ENCODE assay signal across 15 cellular contexts in the genomic region with DNA sequence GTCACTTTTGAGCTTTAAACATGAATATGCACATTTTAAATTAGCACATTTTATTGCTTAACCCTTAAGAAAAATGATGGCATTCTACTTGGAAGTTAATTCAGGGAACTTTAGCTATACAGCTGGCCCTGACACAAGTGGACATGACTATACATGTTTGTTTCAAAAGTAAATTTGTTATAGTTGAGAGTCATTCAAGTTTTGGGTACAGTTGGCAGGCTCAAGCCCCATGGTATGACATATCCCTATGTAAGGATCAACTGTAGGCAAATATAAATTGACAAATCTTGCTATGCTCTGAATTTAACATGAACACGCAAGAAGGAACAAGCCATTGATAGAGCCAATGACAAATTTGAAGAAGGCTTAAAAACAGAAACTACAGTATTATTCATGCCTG.
"Had no signal": no experiment of that assay in that cellular context is flagged by ENCODE, and none has a peak within 500 bp of the region (broad histone marks: within the 10 kb centered on the region; RNA-seq: fewer than 3 reads in every experiment).

No MANE protein-coding gene starts in this region.

- ATAC-seq: body of pancreas, left colon, natural killer cell had no signal

- H3K27ac Mint-ChIP-seq: natural killer cell had no signal

- H3K36me3 ChIP-seq: esophagus muscularis mucosa, right atrium auricular region, transverse colon had no signal

- H3K4me1 ChIP-seq: right atrium auricular region had no signal

- H3K9me3 Mint-ChIP-seq: dendritic cell treated with granulocyte-macrophage colony-stimulating factor and Interleukin-4, amounts not matched to agents 40 ng/mL and 50 ng/mL, for 4 days; natural killer cell had no signal

- H3K4me3 Mint-ChIP-seq: dendritic cell treated with granulocyte-macrophage colony-stimulating factor and Interleukin-4, amounts not matched to agents 40 ng/mL and 50 ng/mL, for 4 days; natural killer cell had no signal

- DNase-seq: activated CD4-positive, alpha-beta T cell treated with anti-CD3 and anti-CD28 coated beads for 48 hours; activated effector memory CD4-positive, alpha-beta T cell treated with anti-CD3 and anti-CD28 coated beads, Interleukin-2, amount 50 U/mL, for 16 hours; body of pancreas; foreskin melanocyte; head of caudate nucleus; left colon; natural killer cell; small intestine; substantia nigra; T-helper 9 cell; transverse colon had no signal

- FAIRE-seq: small intestine had no signal

- H3K27me3 ChIP-seq: body of pancreas, esophagus muscularis mucosa, right atrium auricular region, transverse colon had no signal

- H3K9me3 ChIP-seq: body of pancreas, esophagus muscularis mucosa, right atrium auricular region, transverse colon had no signal

- H3K4me3 ChIP-seq: body of pancreas, esophagus muscularis mucosa, right atrium auricular region, transverse colon had no signal

- H3K27ac ChIP-seq: body of pancreas, esophagus muscularis mucosa, right atrium auricular region, transverse colon, VCaP had no signal
